Comparison of ENCODE assay signal across 17 cellular contexts in genomic region chr21:25528511-25528910, GRCh38.
"Had no signal": no experiment of that assay in that cellular context is flagged by ENCODE, and none has a peak within 500 bp of the region (broad histone marks: within the 10 kb centered on the region; RNA-seq: fewer than 3 reads in every experiment).

No MANE protein-coding gene starts in this region.

- H3K9me3 Mint-ChIP-seq: activated CD4-positive, alpha-beta memory T cell treated with anti-CD3 and anti-CD28 coated beads for 36 hours; endodermal cell; stimulated activated memory B cell treated with anti-CD40 and anti-IgM and Interleukin-4, amounts not matched to agents 10 μg/mL and 1 μg/mL and 100 μg/mL, for 72 hours had no signal

- ATAC-seq: left lung; sciatic nerve; stimulated activated memory B cell treated with anti-CD40 and anti-IgM and Interleukin-4, amounts not matched to agents 10 μg/mL and 1 μg/mL and 100 μg/mL, for 72 hours had no signal

- H3K4me1 Mint-ChIP-seq: endodermal cell; naive B cell; stimulated activated memory B cell treated with anti-CD40 and anti-IgM and Interleukin-4, amounts not matched to agents 10 μg/mL and 1 μg/mL and 100 μg/mL, for 72 hours had no signal

- H3K27me3 Mint-ChIP-seq: activated CD4-positive, alpha-beta memory T cell treated with anti-CD3 and anti-CD28 coated beads for 36 hours; activated naive CD8-positive, alpha-beta T cell treated with anti-CD3 and anti-CD28 coated beads, Interleukin-2, amount 10 ng/mL, durations not matched to agents 7 days and 5 days; naive B cell; stimulated activated memory B cell treated with anti-CD40 and anti-IgM and Interleukin-4, amounts not matched to agents 10 μg/mL and 1 μg/mL and 100 μg/mL, for 72 hours had no signal

- H3K27ac Mint-ChIP-seq: activated CD4-positive, alpha-beta memory T cell treated with anti-CD3 and anti-CD28 coated beads for 36 hours; activated naive CD8-positive, alpha-beta T cell treated with anti-CD3 and anti-CD28 coated beads, Interleukin-2, amount 10 ng/mL, durations not matched to agents 7 days and 5 days; endodermal cell; naive B cell; stimulated activated memory B cell treated with anti-CD40 and anti-IgM and Interleukin-4, amounts not matched to agents 10 μg/mL and 1 μg/mL and 100 μg/mL, for 72 hours had no signal

- DNase-seq: activated CD4-positive, alpha-beta memory T cell treated with anti-CD3 and anti-CD28 coated beads for 36 hours; activated CD4-positive, alpha-beta T cell treated with anti-CD3 and anti-CD28 coated beads for 48 hours; activated naive CD4-positive, alpha-beta T cell treated with Interleukin-2 at 50 U/mL for 16 hours; activated naive CD8-positive, alpha-beta T cell treated with anti-CD3 and anti-CD28 coated beads, Interleukin-2, amount 10 ng/mL, durations not matched to agents 7 days and 5 days; activated T-cell treated with anti-CD3 and anti-CD28 coated beads, Interleukin-2, amount 50 U/mL, for 48 hours; amniotic stem cell; cerebellar nuclear complex; endodermal cell; kidney; left lung; naive B cell; occipital lobe; small intestine; stimulated activated CD4-positive, alpha-beta T cell treated with anti-CD3 and anti-CD28 coated beads, Interleukin-2, amount 100 ng/mL, for 24 hours; transverse colon had no signal

- H3K4me3 Mint-ChIP-seq: activated CD4-positive, alpha-beta memory T cell treated with anti-CD3 and anti-CD28 coated beads for 36 hours; activated naive CD8-positive, alpha-beta T cell treated with anti-CD3 and anti-CD28 coated beads, Interleukin-2, amount 10 ng/mL, durations not matched to agents 7 days and 5 days; endodermal cell; naive B cell; stimulated activated memory B cell treated with anti-CD40 and anti-IgM and Interleukin-4, amounts not matched to agents 10 μg/mL and 1 μg/mL and 100 μg/mL, for 72 hours had no signal

- H3K36me3 Mint-ChIP-seq: activated CD4-positive, alpha-beta memory T cell treated with anti-CD3 and anti-CD28 coated beads for 36 hours; naive B cell; stimulated activated memory B cell treated with anti-CD40 and anti-IgM and Interleukin-4, amounts not matched to agents 10 μg/mL and 1 μg/mL and 100 μg/mL, for 72 hours had no signal
